Comparison of ENCODE assay signal across 8 cellular contexts in genomic region chr17:28371245-28372202, GRCh38. TPM values are rescaled to one million over a fixed set of nuclear protein-coding genes. Genes with fewer than 3 reads are reported as not detected.
DNase-seq lines count a peak whose midpoint lies in the region; ATAC-seq and FAIRE-seq lines count a peak whose summit lies in the region.

TSS of gene SARM1 (plus strand) at chr17:28371694. CDS start at chr17:28372033, 339 bp downstream.

- H3K36me3 Mint-ChIP-seq in T-helper 17 cell (ENCODE audit: low read depth): no peaks in the 10 kb centered on the region

- H3K4me1 Mint-ChIP-seq in T-helper 17 cell: peaks cover 13% of the 10 kb centered on the region

- ATAC-seq in GM21786 (IDR thresholded peaks at IDR 0.05; ENCODE audit: unreplicated experiment) (peak; percentile 85), T-helper 17 cell (peak; percentile 89)

- peak; percentile 83 for DNase-seq in DMS79 treated with DMSO at 0.1 percent for 48 hours (lab: John Stamatoyannopoulos, UW)
- DNase-seq in NAMALWA (ENCODE audit: low spot score): peak; percentile 92
- peak; percentile 63 to 81 (median 73) for DNase-seq in T-helper 17 cell
- peak in 53 of 56 donors; percentile 24 to 92 (median 67) for DNase-seq in amygdala (lab: John Stamatoyannopoulos, UW)
- DNase-seq in hepatic stellate cell (ENCODE audit: low spot score): peak; percentile 87
- DNase-seq in putamen (ENCODE audit: low spot score): peak; percentile 88
- peak; percentile 79 for DNase-seq in urothelium cell line (ENCODE audit: low spot score)

- no peak for FAIRE-seq in urothelium cell line (lab: Jason Lieb, UNC)

- peak within 1 kb of the TSS; percentile 97 for H3K4me3 Mint-ChIP-seq in T-helper 17 cell

- no peaks in the 10 kb centered on the region for H3K9me3 ChIP-seq in T-helper 17 cell (ENCODE audit: control insufficient read depth, low read length, poor library complexity, severe bottlenecking)

- peak within 1 kb of the TSS; percentile 85 for H3K27ac Mint-ChIP-seq in T-helper 17 cell

- no peaks in the 10 kb centered on the region for H3K27me3 Mint-ChIP-seq in T-helper 17 cell

RNA-seq across cellular contexts. Expression of gene SARM1, which starts in this region (rescaled TPM):
- 10 to 100 TPM; 24.4 to 26.1 TPM for total RNA-seq in T-helper 17 cell

Comparison
In these comparisons a context has a peak if more than half of its experiments do, and no peak if none do; other contexts are left out.
1. Peak in every context shown above with its lines: DNase-seq and ATAC-seq.